Comparison of ENCODE assay signal across 12 cellular contexts in the genomic region with DNA sequence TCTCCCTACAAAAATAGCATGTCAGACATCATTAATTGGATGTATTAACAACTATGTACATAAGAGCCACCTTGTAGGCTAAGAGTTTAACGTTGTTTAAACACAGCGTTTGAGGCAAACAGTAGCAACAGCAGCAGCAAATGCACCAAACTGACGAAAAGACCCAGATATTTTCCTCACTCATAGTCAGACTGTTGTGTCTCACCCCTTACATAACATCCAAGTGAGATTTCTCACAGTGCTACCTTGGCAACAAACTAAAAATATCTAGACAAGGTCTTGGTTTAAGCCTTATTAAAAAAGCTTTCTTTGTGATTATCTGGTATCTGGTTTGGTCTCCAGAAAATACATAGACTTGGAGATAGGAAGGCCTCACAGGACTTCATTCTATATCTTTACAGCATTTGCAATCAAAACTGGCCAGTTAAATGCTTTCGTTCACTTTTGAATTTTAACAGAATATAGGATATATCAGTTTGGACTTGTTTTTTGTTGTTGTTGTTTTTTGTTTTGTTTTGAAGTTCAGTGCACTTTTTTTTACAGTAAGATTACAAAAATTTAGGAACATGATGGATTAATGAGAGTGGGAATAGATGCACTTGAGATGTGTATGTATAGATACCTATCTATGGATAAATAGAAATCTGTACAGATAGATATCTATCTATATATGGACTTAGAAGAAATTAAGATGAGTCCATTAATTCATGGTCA. TPM values are rescaled to one million over a fixed set of nuclear protein-coding genes. Genes with fewer than 3 reads are reported as not detected.
DNase-seq lines count a peak whose midpoint lies in the region; ATAC-seq and TF ChIP-seq lines count a peak whose summit lies in the region.
"Had no signal": no experiment of that assay in that cellular context is flagged by ENCODE, and none has a peak within 500 bp of the region (broad histone marks: within the 10 kb centered on the region; RNA-seq: fewer than 3 reads in every experiment).

No MANE protein-coding gene starts in this region.

- intact Hi-C loops in left ventricle myocardium inferior (cut with micrococcal nuclease) (loop anchor here (10.0 kb wide), 1 partner anchor 74 kb away; a partner anchor contains a TSS), left cardiac atrium (cut with DNase I) (loop anchor here in 1 of 2 donors (5.0 kb wide), 1 partner anchor 302 kb away; no protein-coding TSS in a partner anchor), upper lobe of right lung (cut with DNase I) (no loop called here), prostate gland (cut with DNase I) (loop anchor here (2.0 to 10.0 kb wide), 3 partner anchors 152 to 530 kb away; no protein-coding TSS in a partner anchor)

- H3K4me3 ChIP-seq in left ventricle myocardium inferior, result peak overlapping the region; percentile 70
- peak overlapping the region; percentile 64 for H3K4me3 ChIP-seq in endocrine pancreas (ENCODE audit: control insufficient read depth, insufficient read depth, low read length)
- H3K4me3 ChIP-seq in upper lobe of right lung, result peak overlapping the region; percentile 56
- no peak overlapping the region for H3K4me3 ChIP-seq in prostate gland

- H3K27me3 ChIP-seq in left ventricle myocardium inferior (ENCODE audit: low read depth) (no peaks in the 10 kb centered on the region), endocrine pancreas (ENCODE audit: control insufficient read depth, insufficient read depth, low read length) (peaks cover 3% of the 10 kb centered on the region), upper lobe of right lung (peaks cover 56% of the 10 kb centered on the region), prostate gland (replicated peaks; ENCODE audit: insufficient read depth) (no peaks in the 10 kb centered on the region)

- H3K4me3 Mint-ChIP-seq in nephron, result peak overlapping the region; percentile 72 to 84 (median 80)

- WGBS in prostate gland, result 65% methylated on average over 4 of the region's 4 CpGs

- ATAC-seq in left cardiac atrium, result no peak
- no peak for ATAC-seq in upper lobe of right lung
- ATAC-seq: left colon had no signal

- H3K9me3 ChIP-seq in left ventricle myocardium inferior (replicated peaks) (no peaks in the 10 kb centered on the region), endocrine pancreas (ENCODE audit: control insufficient read depth, low read length) (no peaks in the 10 kb centered on the region), upper lobe of right lung (no peaks in the 10 kb centered on the region), prostate gland (no peaks in the 10 kb centered on the region)

- H3K36me3 Mint-ChIP-seq in nephron (ENCODE audit: low read depth), result no peaks in the 10 kb centered on the region

- H3K27me3 Mint-ChIP-seq in nephron (ENCODE audit: low read depth), result peaks cover 74% of the 10 kb centered on the region

- H3K36me3 ChIP-seq in left ventricle myocardium inferior (no peaks in the 10 kb centered on the region), endocrine pancreas (ENCODE audit: control insufficient read depth, insufficient read depth, low read length) (peaks cover 3% of the 10 kb centered on the region), upper lobe of right lung (no peaks in the 10 kb centered on the region), prostate gland (no peaks in the 10 kb centered on the region)

- no peaks in the 10 kb centered on the region for H3K9me3 Mint-ChIP-seq in nephron

- H3K9ac ChIP-seq in endocrine pancreas (ENCODE audit: control insufficient read depth, insufficient read depth, low read length), result no peak overlapping the region

- no peak for DNase-seq in left ventricle myocardium inferior
- DNase-seq in left cardiac atrium, result no peak
- no peak for DNase-seq in upper lobe of right lung
- DNase-seq in glomerular visceral epithelial cell (ENCODE audit: extremely low spot score), result no peak
- no peak for DNase-seq in NCI-H2196 (lab: John Stamatoyannopoulos, UW; ENCODE audit: unreplicated experiment)
- no peak for DNase-seq in prostate gland (ENCODE audit: low spot score)
- DNase-seq: activated CD8-positive, alpha-beta memory T cell treated with anti-CD3 and anti-CD28 coated beads for 24 hours; left colon; NCI-H1105 treated with DMSO at 0.1 percent for 48 hours had no signal

- TF ChIP-seq CTCF in left ventricle myocardium inferior (IDR thresholded peaks at IDR 0.05; ENCODE audit: borderline replicate concordance) (no peak), nephron (IDR thresholded peaks at IDR 0.05; ENCODE audit: unreplicated experiment in 3 of 3) (no peak), upper lobe of right lung (IDR thresholded peaks at IDR 0.05) (no peak), prostate gland (IDR thresholded peaks at IDR 0.05) (no peak)

- TF ChIP-seq POLR2A in prostate gland (IDR thresholded peaks at IDR 0.05), result no peak

- H3K27ac ChIP-seq in left ventricle myocardium inferior (replicated peaks) (peak overlapping the region; percentile 94), upper lobe of right lung (peak overlapping the region; percentile 84), prostate gland (peak overlapping the region in 1 of 2 donors; percentile 93)
- H3K27ac ChIP-seq: HL-60 had no signal

- H3K4me1 Mint-ChIP-seq in nephron, result peaks cover 30% of the 10 kb centered on the region

- H3K27ac Mint-ChIP-seq in nephron, result no peak overlapping the region

- H3K4me1 ChIP-seq in left ventricle myocardium inferior (peaks cover 73% of the 10 kb centered on the region), endocrine pancreas (ENCODE audit: control insufficient read depth, insufficient read depth, low read length) (peaks cover 9% of the 10 kb centered on the region), upper lobe of right lung (peaks cover 15% of the 10 kb centered on the region), prostate gland (replicated peaks) (no peaks in the 10 kb centered on the region)

RNA-seq across cellular contexts. Expression of a gene that starts 4.1 kb away (rescaled TPM):
- total RNA-seq in left ventricle myocardium inferior, result 33.4 TPM
- total RNA-seq in left cardiac atrium, result 10 to 100 TPM; 18.6 to 35.8 TPM
- 104 TPM for total RNA-seq in upper lobe of right lung
- total RNA-seq in prostate gland, result 10 to 100 TPM; 11.3 to 31.5 TPM

Comparison
In these comparisons a context has a peak if more than half of its experiments do, and no peak if none do; other contexts are left out.
1. H3K4me3 ChIP-seq: peak in left ventricle myocardium inferior (single experiment), endocrine pancreas (single experiment) and upper lobe of right lung (single experiment); none in prostate gland (0 of 2).